Comparison of ENCODE assay signal across 16 cellular contexts in the genomic region with DNA sequence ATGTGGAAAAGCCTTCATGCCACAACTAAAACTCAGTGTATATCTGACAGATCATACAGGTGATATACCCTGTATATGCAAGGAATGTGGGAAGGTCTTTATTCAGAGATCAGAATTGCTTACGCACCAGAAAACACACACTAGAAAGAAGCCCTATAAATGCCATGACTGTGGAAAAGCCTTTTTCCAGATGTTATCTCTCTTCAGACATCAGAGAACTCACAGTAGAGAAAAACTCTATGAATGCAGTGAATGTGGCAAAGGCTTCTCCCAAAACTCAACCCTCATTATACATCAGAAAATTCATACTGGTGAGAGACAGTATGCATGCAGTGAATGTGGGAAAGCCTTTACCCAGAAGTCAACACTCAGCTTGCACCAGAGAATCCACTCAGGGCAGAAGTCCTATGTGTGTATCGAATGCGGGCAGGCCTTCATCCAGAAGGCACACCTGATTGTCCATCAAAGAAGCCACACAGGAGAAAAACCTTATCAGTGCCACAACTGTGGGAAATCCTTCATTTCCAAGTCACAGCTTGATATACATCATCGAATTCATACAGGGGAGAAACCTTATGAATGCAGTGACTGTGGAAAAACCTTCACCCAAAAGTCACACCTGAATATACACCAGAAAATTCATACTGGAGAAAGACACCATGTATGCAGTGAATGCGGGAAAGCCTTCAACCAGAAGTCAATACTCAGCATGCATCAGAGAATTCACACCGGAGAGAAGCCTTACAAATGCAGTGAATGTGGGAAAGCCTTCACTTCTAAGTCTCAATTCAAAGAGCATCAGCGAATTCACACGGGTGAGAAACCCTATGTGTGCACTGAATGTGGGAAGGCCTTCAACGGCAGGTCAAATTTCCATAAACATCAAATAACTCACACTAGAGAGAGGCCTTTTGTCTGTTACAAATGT. TPM values are rescaled to one million over a fixed set of nuclear protein-coding genes. Genes with fewer than 3 reads are reported as not detected.
A peak's percentile ranks its signal among the peaks of the same experiment; 100 is the strongest.
DNase-seq lines count a peak whose midpoint lies in the region; ATAC-seq, FAIRE-seq and TF ChIP-seq lines count a peak whose summit lies in the region.
"Had no signal": no experiment of that assay in that cellular context is flagged by ENCODE, and none has a peak within 500 bp of the region (broad histone marks: within the 10 kb centered on the region; RNA-seq: fewer than 3 reads in every experiment).

No MANE protein-coding gene starts in this region.

- POLR2A ChIA-PET in HepG2 (lab: Yijun Ruan, JAX): no interaction called here

- H3K4me3 ChIP-seq in liver (ENCODE audit: low read depth in 1 of 3, low read length in 3 of 3): peak overlapping the region in 2 of 3 donors; percentile 45 to 77
- no peak overlapping the region for H3K4me3 ChIP-seq in HepG2 (replicated peaks in 1 of 3; ENCODE audit: insufficient read depth in 1 of 3, low read depth in 2 of 3, low read length in 3 of 3)
- H3K4me3 ChIP-seq in prostate gland: no peak overlapping the region

- in situ Hi-C loops in HepG2 (cut with HindIII; ENCODE audit: extremely low pct_ligation_motif_present, low pct_unique_long_range_greater_than_20kb): no loop called here

- H3K4me2 ChIP-seq in HepG2 (ENCODE audit: low read depth, low read length): no peak overlapping the region
- H3K4me2 ChIP-seq: BLaER1 treated with 17β-estradiol and CSF1 and Interleukin-3, amounts not matched to agents 10 nM and 100 nM had no signal

- FAIRE-seq in HepG2 (lab: Jason Lieb, UNC): no peak
- FAIRE-seq: H54 had no signal

- TF ChIP-seq POLR2A in HepG2 (IDR thresholded peaks at IDR 0.05; ENCODE audit: insufficient read depth in 1 of 2, low read depth in 2 of 2, low read length in 2 of 2): no peak
- TF ChIP-seq POLR2A in prostate gland (IDR thresholded peaks at IDR 0.05): no peak

- H3K4me1 ChIP-seq in liver (ENCODE audit: control insufficient read depth in 4 of 4, insufficient read depth in 4 of 4, low read length in 3 of 4) (no peaks in the 10 kb centered on the region), HepG2 (ENCODE audit: insufficient read depth, low read length) (no peaks in the 10 kb centered on the region), prostate gland (replicated peaks) (no peaks in the 10 kb centered on the region)

- peak overlapping the region; percentile 82 for H3K4me3 Mint-ChIP-seq in endothelial cell (ENCODE audit: unreplicated experiment)
- H3K4me3 Mint-ChIP-seq: CD4-positive, CD25-positive, alpha-beta regulatory T cell had no signal

- no peak overlapping the region for H3K27ac ChIP-seq in liver (ENCODE audit: low read depth in 1 of 2, low read length in 2 of 2)
- H3K27ac ChIP-seq in HepG2 (ENCODE audit: extremely low read length, insufficient read depth, low read length): no peak overlapping the region
- no peak overlapping the region for H3K27ac ChIP-seq in prostate gland
- H3K27ac ChIP-seq: 22Rv1; BLaER1 treated with 17β-estradiol and CSF1 and Interleukin-3, amounts not matched to agents 10 nM and 100 nM had no signal

- TF ChIP-seq EP300 in HepG2 (IDR thresholded peaks at IDR 0.05; ENCODE audit: low read depth in 2 of 2, low read length in 2 of 2) (no peak), HepG2 (CRISPR knock-in tag; IDR thresholded peaks at IDR 0.05; ENCODE audit: borderline replicate concordance) (no peak)

- no peaks in the 10 kb centered on the region for H3K9me3 Mint-ChIP-seq in endothelial cell (ENCODE audit: unreplicated experiment)

- no peak for TF ChIP-seq CTCF in liver (IDR thresholded peaks at IDR 0.05; ENCODE audit: low read depth, low read length, missing input control)
- no peak for TF ChIP-seq CTCF in HepG2 (CRISPR knock-in tag; IDR thresholded peaks at IDR 0.05)
- TF ChIP-seq CTCF in endothelial cell (IDR thresholded peaks at IDR 0.05; ENCODE audit: unreplicated experiment): no peak
- no peak for TF ChIP-seq CTCF in prostate gland (IDR thresholded peaks at IDR 0.05)

- DNase-seq in HepG2 (ENCODE audit: low spot score) (no peak), endothelial cell (ENCODE audit: low spot score) (no peak), prostate gland (ENCODE audit: low spot score) (no peak), occipital lobe (lab: John Stamatoyannopoulos, UW) (no peak)
- no peak for DNase-seq in activated effector memory CD4-positive, alpha-beta T cell treated with Interleukin-2 at 50 U/mL for 16 hours
- DNase-seq: ACHN; Calu3; CD4-positive, CD25-positive, alpha-beta regulatory T cell; DMS 273 treated with DMSO at 0.1 percent for 48 hours; IMR-90 had no signal

- TF ChIP-seq RAD21 in liver (IDR thresholded peaks at IDR 0.05): no peak
- TF ChIP-seq RAD21 in HepG2 (CRISPR knock-in tag; IDR thresholded peaks at IDR 0.05): no peak

- H3K27me3 ChIP-seq in liver (ENCODE audit: control insufficient read depth in 4 of 4, insufficient read depth in 4 of 4, low read length in 3 of 4) (no peaks in the 10 kb centered on the region), HepG2 (ENCODE audit: control insufficient read depth in 1 of 2, insufficient read depth in 2 of 2, low read length in 2 of 2) (no peaks in the 10 kb centered on the region), prostate gland (replicated peaks; ENCODE audit: insufficient read depth) (no peaks in the 10 kb centered on the region)
- H3K27me3 ChIP-seq: BLaER1 treated with 17β-estradiol and CSF1 and Interleukin-3, amounts not matched to agents 10 nM and 100 nM had no signal

- CTCF ChIA-PET in HepG2 (lab: Yijun Ruan, JAX; ENCODE audit: low intra/inter-chr PET ratio, low total read pairs): no interaction called here

- H3K36me3 ChIP-seq in liver (ENCODE audit: control insufficient read depth in 4 of 4, insufficient read depth in 3 of 4, low read depth in 1 of 4, low read length in 3 of 4) (peaks cover 10 to 50% (median 45%) of the 10 kb centered on the region in 4 donors), HepG2 (replicated peaks in 1 of 2; ENCODE audit: control insufficient read depth in 1 of 2, insufficient read depth in 2 of 2, low read length in 2 of 2) (no peaks in the 10 kb centered on the region; a peak in 1 of 5 replicates), prostate gland (no peaks in the 10 kb centered on the region)

- intact Hi-C loops in HepG2 (cut with micrococcal nuclease; ENCODE audit: unreplicated experiment) (no loop called here), prostate gland (cut with DNase I) (no loop called here)

- 98% methylated on average over 9 of the region's 9 CpGs for WGBS in liver
- 63% methylated on average over 9 of the region's 9 CpGs for WGBS in HepG2 (ENCODE audit: low lambda C conversion rate)
- WGBS in prostate gland: 98% methylated on average over 9 of the region's 9 CpGs

- no peak overlapping the region for H3K27ac Mint-ChIP-seq in endothelial cell (ENCODE audit: unreplicated experiment)
- H3K27ac Mint-ChIP-seq: CD4-positive, CD25-positive, alpha-beta regulatory T cell had no signal

- peaks cover 16 to 50% (median 38%) of the 10 kb centered on the region in 4 donors for H3K9me3 ChIP-seq in liver (ENCODE audit: control insufficient read depth in 4 of 4, low read length in 3 of 4)
- peaks cover 3% of the 10 kb centered on the region; the same call in 1 of the 2 replicates for H3K9me3 ChIP-seq in HepG2 (ENCODE audit: low read length)
- no peaks in the 10 kb centered on the region for H3K9me3 ChIP-seq in prostate gland

- no peak for ATAC-seq in HepG2
- ATAC-seq: HCT116 had no signal

- no peaks in the 10 kb centered on the region for H4K20me1 ChIP-seq in HepG2 (ENCODE audit: insufficient read depth, low read length)
- H4K20me1 ChIP-seq: BLaER1 treated with 17β-estradiol and CSF1 and Interleukin-3, amounts not matched to agents 10 nM and 100 nM had no signal

- no peaks in the 10 kb centered on the region for H3K4me1 Mint-ChIP-seq in endothelial cell (ENCODE audit: unreplicated experiment)

- no TSS peak for BruUV-seq in HepG2 (replicated peaks; lab: Mats Ljungman, UMichigan)

- H2AFZ ChIP-seq in HepG2 (ENCODE audit: low read length): no peak overlapping the region

- peaks cover 54% of the 10 kb centered on the region for H3K36me3 Mint-ChIP-seq in endothelial cell (ENCODE audit: low read depth, unreplicated experiment)

- no peak overlapping the region for H3K9ac ChIP-seq in liver (ENCODE audit: low read depth in 1 of 2, low read length in 2 of 2)
- H3K9ac ChIP-seq in HepG2 (ENCODE audit: insufficient read depth, low read depth, low read length): no peak overlapping the region
- H3K9ac ChIP-seq: BLaER1 treated with 17β-estradiol and CSF1 and Interleukin-3, amounts not matched to agents 10 nM and 100 nM had no signal

- H3K79me2 ChIP-seq in HepG2 (ENCODE audit: insufficient read depth, low read length): no peaks in the 10 kb centered on the region

- no peaks in the 10 kb centered on the region for H3K27me3 Mint-ChIP-seq in endothelial cell (ENCODE audit: unreplicated experiment)

RNA-seq across cellular contexts. Expression of a gene that starts 16.4 kb away (rescaled TPM):
- total RNA-seq in liver (1 to 10 TPM; 3.9 to 5.3 TPM), HepG2 (2016; rRNA removed; fragmentation: Illumina TruSeq; extraction: Trizol) (1.5 and 2.3 TPM in 2 replicates), endothelial cell (ENCODE audit: unreplicated experiment) (18.3 TPM), prostate gland (1 to 10 TPM; 4.3 to 9.0 TPM), occipital lobe (8.7 TPM)
- polyA plus RNA-seq in liver (1 to 10 TPM in 1 of 2 donors, under 1 TPM in 1; 0.60 to 1.1 TPM), HepG2 (2011; rRNA removed) (1.1 and 1.2 TPM in 2 replicates)
- total RNA-seq in HepG2 (2016; cell fraction: cytosol; rRNA removed; fragmentation: Illumina TruSeq; extraction: Trizol; ENCODE audit: low read depth): 0.09 and 0.10 TPM in 2 replicates
- 2.7 and 2.8 TPM in 2 replicates for total RNA-seq in HepG2 (2016; cell fraction: insoluble cytoplasmic fraction; rRNA removed; fragmentation: Illumina TruSeq; extraction: Trizol)
- 0.65 and 1.1 TPM in 2 replicates for total RNA-seq in HepG2 (2016; cell fraction: membrane; rRNA removed; fragmentation: Illumina TruSeq; extraction: Trizol)
- 1.6 and 2.5 TPM in 2 replicates for total RNA-seq in HepG2 (2016; cell fraction: nucleus; rRNA removed; fragmentation: Illumina TruSeq; extraction: Trizol)
- polyA plus RNA-seq in HepG2 (2011; cell fraction: cytosol; rRNA removed): 0.55 and 0.62 TPM in 2 replicates
- 2.2 and 2.5 TPM in 2 replicates for polyA plus RNA-seq in HepG2 (2011; cell fraction: nucleus; rRNA removed)
- 1.5 and 1.9 TPM in 2 replicates for polyA plus RNA-seq in HepG2 (2012)
- polyA plus RNA-seq in HepG2 (2016; cell fraction: cytosol; fragmentation: Illumina TruSeq; extraction: Trizol; ENCODE audit: low read depth): 0.11 and 0.20 TPM in 2 replicates
- 2.0 and 2.6 TPM in 2 replicates for polyA plus RNA-seq in HepG2 (2016; cell fraction: insoluble cytoplasmic fraction; fragmentation: Illumina TruSeq; extraction: Trizol; ENCODE audit: low read depth)
- 0.32 and 0.44 TPM in 2 replicates for polyA plus RNA-seq in HepG2 (2016; cell fraction: membrane; fragmentation: Illumina TruSeq; extraction: Trizol; ENCODE audit: low read depth)
- 2.6 and 6.4 TPM in 2 replicates for polyA plus RNA-seq in HepG2 (2016; cell fraction: nucleus; fragmentation: Illumina TruSeq; extraction: Trizol; ENCODE audit: insufficient read depth, low read depth)
- polyA minus RNA-seq in HepG2 (2011; rRNA and poly(A)+ RNA removed; ENCODE audit: low replicate concordance): 2.2 and 5.2 TPM in 2 replicates
- 1.1 and 1.6 TPM in 2 replicates for polyA minus RNA-seq in HepG2 (2011; cell fraction: cytosol; rRNA and poly(A)+ RNA removed)
- polyA minus RNA-seq in HepG2 (2011; cell fraction: nucleus; rRNA and poly(A)+ RNA removed): 4.4 and 4.5 TPM in 2 replicates

RNA-seq across cellular contexts. Expression of a gene that starts 42.7 kb away (rescaled TPM):
- under 1 TPM in 1 of 2 donors, not detected in 1; 0.70 TPM for total RNA-seq in liver
- under 1 TPM in 1 of 2 donors, not detected in 1; 0.42 TPM for polyA plus RNA-seq in liver
- total RNA-seq in HepG2 (2016; rRNA removed; fragmentation: Illumina TruSeq; extraction: Trizol): not detected in 2 replicates
- total RNA-seq in HepG2 (2016; cell fraction: cytosol; rRNA removed; fragmentation: Illumina TruSeq; extraction: Trizol; ENCODE audit: low read depth): not detected in 2 replicates
- total RNA-seq in HepG2 (2016; cell fraction: insoluble cytoplasmic fraction; rRNA removed; fragmentation: Illumina TruSeq; extraction: Trizol): not detected in 2 replicates
- total RNA-seq in HepG2 (2016; cell fraction: membrane; rRNA removed; fragmentation: Illumina TruSeq; extraction: Trizol): not detected in 2 replicates
- total RNA-seq in HepG2 (2016; cell fraction: nucleus; rRNA removed; fragmentation: Illumina TruSeq; extraction: Trizol): not detected in 2 replicates
- polyA plus RNA-seq in HepG2 (2011; rRNA removed): not detected in 2 replicates
- polyA plus RNA-seq in HepG2 (2011; cell fraction: cytosol; rRNA removed): not detected in 2 replicates
- not detected in 2 replicates for polyA plus RNA-seq in HepG2 (2011; cell fraction: nucleus; rRNA removed)
- polyA plus RNA-seq in HepG2 (2012): not detected in 2 replicates
- polyA plus RNA-seq in HepG2 (2016; cell fraction: cytosol; fragmentation: Illumina TruSeq; extraction: Trizol; ENCODE audit: low read depth): not detected in 2 replicates
- polyA plus RNA-seq in HepG2 (2016; cell fraction: insoluble cytoplasmic fraction; fragmentation: Illumina TruSeq; extraction: Trizol; ENCODE audit: low read depth): not detected in 2 replicates
- not detected in 2 replicates for polyA plus RNA-seq in HepG2 (2016; cell fraction: membrane; fragmentation: Illumina TruSeq; extraction: Trizol; ENCODE audit: low read depth)
- not detected in 2 replicates for polyA plus RNA-seq in HepG2 (2016; cell fraction: nucleus; fragmentation: Illumina TruSeq; extraction: Trizol; ENCODE audit: insufficient read depth, low read depth)
- not detected in 2 replicates for polyA minus RNA-seq in HepG2 (2011; rRNA and poly(A)+ RNA removed; ENCODE audit: low replicate concordance)
- polyA minus RNA-seq in HepG2 (2011; cell fraction: cytosol; rRNA and poly(A)+ RNA removed): not detected in 2 replicates
- polyA minus RNA-seq in HepG2 (2011; cell fraction: nucleus; rRNA and poly(A)+ RNA removed): not detected in 2 replicates
- not detected for total RNA-seq in endothelial cell (ENCODE audit: unreplicated experiment)
- total RNA-seq in prostate gland: not detected
- not detected for total RNA-seq in occipital lobe
- total RNA-seq: Calu3; CD4-positive, CD25-positive, alpha-beta regulatory T cell; Daoy; IMR-90 had no signal
- polyA plus RNA-seq: IMR-90 had no signal

RNA-seq across cellular contexts. Expression of a gene that starts 56.1 kb away (rescaled TPM):
- total RNA-seq in liver (under 1 TPM; 0.08 to 0.47 TPM), HepG2 (2016; rRNA removed; fragmentation: Illumina TruSeq; extraction: Trizol) (not detected in 2 replicates), endothelial cell (ENCODE audit: unreplicated experiment) (not detected), prostate gland (under 1 TPM in 1 of 2 donors, not detected in 1; 0.68 TPM), occipital lobe (not detected)
- polyA plus RNA-seq in liver (under 1 TPM in 1 of 2 donors, not detected in 1; 0.08 TPM), HepG2 (2011; rRNA removed) (not detected in 2 replicates)
- total RNA-seq in HepG2 (2016; cell fraction: cytosol; rRNA removed; fragmentation: Illumina TruSeq; extraction: Trizol; ENCODE audit: low read depth): not detected in 2 replicates
- total RNA-seq in HepG2 (2016; cell fraction: insoluble cytoplasmic fraction; rRNA removed; fragmentation: Illumina TruSeq; extraction: Trizol): not detected in 2 replicates
- total RNA-seq in HepG2 (2016; cell fraction: membrane; rRNA removed; fragmentation: Illumina TruSeq; extraction: Trizol): not detected in 2 replicates
- not detected in 2 replicates for total RNA-seq in HepG2 (2016; cell fraction: nucleus; rRNA removed; fragmentation: Illumina TruSeq; extraction: Trizol)
- polyA plus RNA-seq in HepG2 (2011; cell fraction: cytosol; rRNA removed): not detected in 2 replicates
- polyA plus RNA-seq in HepG2 (2011; cell fraction: nucleus; rRNA removed): not detected in 2 replicates
- polyA plus RNA-seq in HepG2 (2012): not detected in 2 replicates
- polyA plus RNA-seq in HepG2 (2016; cell fraction: cytosol; fragmentation: Illumina TruSeq; extraction: Trizol; ENCODE audit: low read depth): not detected in 2 replicates
- not detected in 2 replicates for polyA plus RNA-seq in HepG2 (2016; cell fraction: insoluble cytoplasmic fraction; fragmentation: Illumina TruSeq; extraction: Trizol; ENCODE audit: low read depth)
- not detected in 2 replicates for polyA plus RNA-seq in HepG2 (2016; cell fraction: membrane; fragmentation: Illumina TruSeq; extraction: Trizol; ENCODE audit: low read depth)
- not detected in 2 replicates for polyA plus RNA-seq in HepG2 (2016; cell fraction: nucleus; fragmentation: Illumina TruSeq; extraction: Trizol; ENCODE audit: insufficient read depth, low read depth)
- not detected in 2 replicates for polyA minus RNA-seq in HepG2 (2011; rRNA and poly(A)+ RNA removed; ENCODE audit: low replicate concordance)
- not detected in 2 replicates for polyA minus RNA-seq in HepG2 (2011; cell fraction: cytosol; rRNA and poly(A)+ RNA removed)
- polyA minus RNA-seq in HepG2 (2011; cell fraction: nucleus; rRNA and poly(A)+ RNA removed): not detected in 2 replicates
- total RNA-seq: Calu3; CD4-positive, CD25-positive, alpha-beta regulatory T cell; Daoy; IMR-90 had no signal
- polyA plus RNA-seq: CD4-positive, CD25-positive, alpha-beta regulatory T cell; IMR-90 had no signal

RNA-seq across cellular contexts. Expression of a gene that starts 59.1 kb away (rescaled TPM):
- total RNA-seq in liver (1 to 10 TPM; 1.7 to 6.9 TPM), HepG2 (2016; rRNA removed; fragmentation: Illumina TruSeq; extraction: Trizol) (0.09 TPM in 1 of 2 replicates, not detected in the other), endothelial cell (ENCODE audit: unreplicated experiment) (0.21 TPM), prostate gland (1 to 10 TPM; 1.8 to 8.0 TPM), occipital lobe (0.16 TPM)
- polyA plus RNA-seq in liver (1 to 10 TPM in 1 of 2 donors, not detected in 1; 3.2 TPM), HepG2 (2011; rRNA removed) (0.04 and 0.05 TPM in 2 replicates)
- not detected in 2 replicates for total RNA-seq in HepG2 (2016; cell fraction: cytosol; rRNA removed; fragmentation: Illumina TruSeq; extraction: Trizol; ENCODE audit: low read depth)
- total RNA-seq in HepG2 (2016; cell fraction: insoluble cytoplasmic fraction; rRNA removed; fragmentation: Illumina TruSeq; extraction: Trizol): 0.13 TPM in 1 of 2 replicates, not detected in the other
- 0.09 and 0.10 TPM in 2 replicates for total RNA-seq in HepG2 (2016; cell fraction: membrane; rRNA removed; fragmentation: Illumina TruSeq; extraction: Trizol)
- total RNA-seq in HepG2 (2016; cell fraction: nucleus; rRNA removed; fragmentation: Illumina TruSeq; extraction: Trizol): not detected in 2 replicates
- 0.06 TPM in 1 of 2 replicates, not detected in the other for polyA plus RNA-seq in HepG2 (2011; cell fraction: cytosol; rRNA removed)
- not detected in 2 replicates for polyA plus RNA-seq in HepG2 (2011; cell fraction: nucleus; rRNA removed)
- 0.09 TPM in 1 of 2 replicates, not detected in the other for polyA plus RNA-seq in HepG2 (2012)
- polyA plus RNA-seq in HepG2 (2016; cell fraction: cytosol; fragmentation: Illumina TruSeq; extraction: Trizol; ENCODE audit: low read depth): not detected in 2 replicates
- 0.11 and 0.14 TPM in 2 replicates for polyA plus RNA-seq in HepG2 (2016; cell fraction: insoluble cytoplasmic fraction; fragmentation: Illumina TruSeq; extraction: Trizol; ENCODE audit: low read depth)
- polyA plus RNA-seq in HepG2 (2016; cell fraction: membrane; fragmentation: Illumina TruSeq; extraction: Trizol; ENCODE audit: low read depth): 0.11 and 0.20 TPM in 2 replicates
- 0.28 TPM in 1 of 2 replicates, not detected in the other for polyA plus RNA-seq in HepG2 (2016; cell fraction: nucleus; fragmentation: Illumina TruSeq; extraction: Trizol; ENCODE audit: insufficient read depth, low read depth)
- polyA minus RNA-seq in HepG2 (2011; rRNA and poly(A)+ RNA removed; ENCODE audit: low replicate concordance): 0.14 TPM in 1 of 2 replicates, not detected in the other
- not detected in 2 replicates for polyA minus RNA-seq in HepG2 (2011; cell fraction: cytosol; rRNA and poly(A)+ RNA removed)
- polyA minus RNA-seq in HepG2 (2011; cell fraction: nucleus; rRNA and poly(A)+ RNA removed): not detected in 2 replicates
- total RNA-seq: Calu3; CD4-positive, CD25-positive, alpha-beta regulatory T cell; IMR-90 had no signal
- polyA plus RNA-seq: IMR-90 had no signal

Comparison
In these comparisons a context has a peak if more than half of its experiments do, and no peak if none do; other contexts are left out.
1. H3K4me3 ChIP-seq: peak in liver (2 of 3); none in HepG2 (0 of 3) and prostate gland (0 of 2).